Comparison of ENCODE assay signal across 8 cellular contexts in genomic region chr4:176277162-176277904, GRCh38. TPM values are rescaled to one million over a fixed set of nuclear protein-coding genes. Genes with fewer than 3 reads are reported as not detected.
A peak's percentile ranks its signal among the peaks of the same experiment; 100 is the strongest.
DNase-seq lines count a peak whose midpoint lies in the region; ATAC-seq, FAIRE-seq and TF ChIP-seq lines count a peak whose summit lies in the region.

No MANE protein-coding gene starts in this region.

- DNase-seq in DMS53 treated with DMSO at 0.1 percent for 48 hours (lab: John Stamatoyannopoulos, UW; ENCODE audit: unreplicated experiment), result peak; percentile 61
- DNase-seq in NCI-H774 (lab: John Stamatoyannopoulos, UW), result peak; percentile 38
- no peak for DNase-seq in GM12878 (ENCODE audit: low read depth, low spot score)
- peak; percentile 13 for DNase-seq in smooth muscle cell of the brain vasculature (ENCODE audit: low read depth, low spot score)
- no peak for DNase-seq in activated T-helper 1 cell treated with anti-CD3 and anti-CD28 coated beads, Interleukin-12 subunit alpha, Interleukin-12 subunit beta, Interleukin-2, Interleukin-4 antibody, amounts not matched to agents 30 ng/mL and 10 ng/mL and 1 ng/mL, durations not matched to agents 14 hours and 24 hours and 36 hours (ENCODE audit: low spot score)

- BruUV-seq in GM12878 (replicated peaks; lab: Mats Ljungman, UMichigan), result no TSS peak

- H3K36me3 ChIP-seq in GM12878 (ENCODE audit: control insufficient read depth in 2 of 2, insufficient read depth in 2 of 2, low read length in 1 of 2) (no peaks in the 10 kb centered on the region), iPS-20b (ENCODE audit: insufficient read depth, low read depth, low read length) (no peaks in the 10 kb centered on the region)

- H3K4me3 ChIP-seq in GM12878 (no peak overlapping the region), iPS-20b (ENCODE audit: low read length) (no peak overlapping the region)

- H2AFZ ChIP-seq in GM12878 (ENCODE audit: control insufficient read depth, low read depth, low read length), result no peak overlapping the region

- H3K9ac ChIP-seq in GM12878 (ENCODE audit: control insufficient read depth, insufficient read depth, low read length) (no peak overlapping the region), iPS-20b (ENCODE audit: low read depth, low read length) (peak overlapping the region; percentile 32; the same call in 1 of the 2 replicates)

- peak; percentile 37 to 43 (median 38); a peak in 5 of 6 replicates for TF ChIP-seq CTCF in GM12878 (IDR thresholded peaks at IDR 0.05 in 2 of 3, conservative IDR thresholded peaks at IDR 0.05 in 1 of 3; ENCODE audit: control insufficient read depth in 2 of 3, extremely low read depth in 1 of 3, insufficient read depth in 1 of 3, low read depth in 3 of 3, low read length in 3 of 3)

- H3K27ac ChIP-seq in GM12878 (ENCODE audit: control insufficient read depth, insufficient read depth) (no peak overlapping the region), iPS-20b (ENCODE audit: low read length) (no peak overlapping the region)

- no peaks in the 10 kb centered on the region for H3K9me3 ChIP-seq in GM12878 (replicated peaks; ENCODE audit: control insufficient read depth, insufficient read depth, low read length)
- H3K9me3 ChIP-seq in iPS-20b (ENCODE audit: insufficient read depth, low read depth, low read length), result no peaks in the 10 kb centered on the region

- no peak overlapping the region for H3K27ac Mint-ChIP-seq in activated T-helper 1 cell treated with anti-CD3 and anti-CD28 coated beads, Interleukin-12 subunit alpha, Interleukin-12 subunit beta, Interleukin-2, Interleukin-4 antibody, amounts not matched to agents 30 ng/mL and 10 ng/mL and 1 ng/mL, durations not matched to agents 14 hours and 24 hours and 36 hours

- H3K4me3 Mint-ChIP-seq in activated T-helper 1 cell treated with anti-CD3 and anti-CD28 coated beads, Interleukin-12 subunit alpha, Interleukin-12 subunit beta, Interleukin-2, Interleukin-4 antibody, amounts not matched to agents 30 ng/mL and 10 ng/mL and 1 ng/mL, durations not matched to agents 14 hours and 24 hours and 36 hours, result no peak overlapping the region

- CTCF ChIA-PET in GM12878 (lab: Yijun Ruan, JAX), result interaction anchor here (1.4 to 2.8 kb wide), 3 partner anchors 9 to 329 kb away, joined by 3 to 9 read pairs (median 8); no protein-coding TSS in a partner anchor

- intact Hi-C loops in GM12878 (cut with micrococcal nuclease; ENCODE audit: unreplicated experiment), result loop anchor here (2.0 to 5.0 kb wide), 2 partner anchors 125 to 329 kb away; no protein-coding TSS in a partner anchor
- intact Hi-C loops in activated T-helper 1 cell treated with anti-CD3 and anti-CD28 coated beads, Interleukin-12 subunit alpha, Interleukin-12 subunit beta, Interleukin-2, Interleukin-4 antibody, amounts not matched to agents 30 ng/mL and 10 ng/mL and 1 ng/mL, durations not matched to agents 14 hours and 24 hours and 36 hours (cut with micrococcal nuclease), result loop anchor here (1.0 kb wide), 2 partner anchors 127 to 330 kb away; no protein-coding TSS in a partner anchor

- H3K4me2 ChIP-seq in GM12878 (ENCODE audit: control insufficient read depth, insufficient read depth), result no peak overlapping the region

- WGBS in GM12878 (ENCODE audit: insufficient coverage, insufficient replicate concordance, low lambda C conversion rate, missing lambda C conversion rate), result 60% methylated on average over 13 of the region's 13 CpGs

- no peaks in the 10 kb centered on the region for H3K4me1 ChIP-seq in GM12878 (ENCODE audit: control insufficient read depth, insufficient read depth, low read length)
- no peaks in the 10 kb centered on the region for H3K4me1 ChIP-seq in iPS-20b (ENCODE audit: insufficient read depth, low read length)

- in situ Hi-C loops in GM12878 (cut with MboI), result no loop called here

- peak; percentile 54 for FAIRE-seq in GM12878 (lab: Jason Lieb, UNC)

- no peaks in the 10 kb centered on the region for H3K4me1 Mint-ChIP-seq in activated T-helper 1 cell treated with anti-CD3 and anti-CD28 coated beads, Interleukin-12 subunit alpha, Interleukin-12 subunit beta, Interleukin-2, Interleukin-4 antibody, amounts not matched to agents 30 ng/mL and 10 ng/mL and 1 ng/mL, durations not matched to agents 14 hours and 24 hours and 36 hours (ENCODE audit: low read depth)

- peak; percentile 60 for TF ChIP-seq RAD21 in GM12878 (IDR thresholded peaks at IDR 0.05; ENCODE audit: insufficient read depth, low read depth, low read length)

- TF ChIP-seq EP300 in GM12878 (IDR thresholded peaks at IDR 0.05; ENCODE audit: borderline replicate concordance in 1 of 2, control insufficient read depth in 1 of 2, low read depth in 2 of 2, low read length in 2 of 2), result no peak

- POLR2A ChIA-PET in GM12878 (lab: Charles Lee), result interaction anchor here (0.7 kb wide), 1 partner anchor 12 kb away, joined by 6 read pairs; no protein-coding TSS in a partner anchor

- SMC1A ChIA-PET in GM12878 (lab: Charles Lee; ENCODE audit: uncharacterized antibody, unreplicated experiment), result interaction anchor here (1.9 kb wide), 1 partner anchor 126 kb away, joined by 7 read pairs; no protein-coding TSS in a partner anchor

- H3K27me3 ChIP-seq in GM12878 (replicated peaks in 1 of 2; ENCODE audit: control insufficient read depth in 2 of 2, insufficient read depth in 2 of 2, low read length in 1 of 2), result peaks cover under 1 to 3% of the 10 kb centered on the region in 2 experiments; a peak in 3 of 4 replicates
- H3K27me3 ChIP-seq in iPS-20b (ENCODE audit: insufficient read depth, low read length), result no peaks in the 10 kb centered on the region

- no peak for TF ChIP-seq POLR2A in GM12878 (IDR thresholded peaks at IDR 0.05; ENCODE audit: low read depth, low read length)

- ATAC-seq in GM19372 (IDR thresholded peaks at IDR 0.05; ENCODE audit: low read depth, unreplicated experiment), result peak; percentile 95
- peak; percentile 80 for ATAC-seq in HG03460 (IDR thresholded peaks at IDR 0.05; ENCODE audit: unreplicated experiment)
- peak; percentile 91 for ATAC-seq in GM12878

- H3K79me2 ChIP-seq in GM12878 (ENCODE audit: control insufficient read depth, insufficient read depth, low read length), result no peaks in the 10 kb centered on the region

- no peaks in the 10 kb centered on the region for H3K9me3 Mint-ChIP-seq in activated T-helper 1 cell treated with anti-CD3 and anti-CD28 coated beads, Interleukin-12 subunit alpha, Interleukin-12 subunit beta, Interleukin-2, Interleukin-4 antibody, amounts not matched to agents 30 ng/mL and 10 ng/mL and 1 ng/mL, durations not matched to agents 14 hours and 24 hours and 36 hours

- H3K27me3 Mint-ChIP-seq in activated T-helper 1 cell treated with anti-CD3 and anti-CD28 coated beads, Interleukin-12 subunit alpha, Interleukin-12 subunit beta, Interleukin-2, Interleukin-4 antibody, amounts not matched to agents 30 ng/mL and 10 ng/mL and 1 ng/mL, durations not matched to agents 14 hours and 24 hours and 36 hours (ENCODE audit: insufficient read depth), result peaks cover 7% of the 10 kb centered on the region

- H3K36me3 Mint-ChIP-seq in activated T-helper 1 cell treated with anti-CD3 and anti-CD28 coated beads, Interleukin-12 subunit alpha, Interleukin-12 subunit beta, Interleukin-2, Interleukin-4 antibody, amounts not matched to agents 30 ng/mL and 10 ng/mL and 1 ng/mL, durations not matched to agents 14 hours and 24 hours and 36 hours (ENCODE audit: low read depth), result no peaks in the 10 kb centered on the region

- no peaks in the 10 kb centered on the region for H4K20me1 ChIP-seq in GM12878 (ENCODE audit: control insufficient read depth, insufficient read depth)

- RAD21 ChIA-PET in GM12878 (lab: Charles Lee; ENCODE audit: unreplicated experiment), result interaction anchor here (0.9 to 1.0 kb wide), 3 partner anchors 63 to 323 kb away, joined by 3 to 4 read pairs (median 3); no protein-coding TSS in a partner anchor

RNA-seq across cellular contexts. Expression of gene ASB5, which starts 8.3 kb away (rescaled TPM):
- not detected in 2 replicates for total RNA-seq in GM12878 (2013; cell fraction: nucleolus; rRNA removed)
- total RNA-seq in GM12878 (2014; rRNA removed), result not detected in 2 replicates
- total RNA-seq in GM12878 (2014; rRNA removed; fragmentation: Illumina TruSeq; extraction: Trizol), result not detected in 2 replicates
- total RNA-seq in GM12878 (2021), result not detected in 2 replicates
- not detected for polyA plus RNA-seq in GM12878 (2011; ENCODE audit: low read depth)
- polyA plus RNA-seq in GM12878 (2011; rRNA removed), result not detected in 2 replicates
- polyA plus RNA-seq in GM12878 (2011; cell fraction: cytosol; rRNA removed), result not detected in 2 replicates
- polyA plus RNA-seq in GM12878 (2011; cell fraction: nucleus; rRNA removed), result not detected in 2 replicates
- polyA plus RNA-seq in GM12878 (2012), result not detected in 2 replicates
- polyA plus RNA-seq in GM12878 (2014; fragmentation: Illumina TruSeq; extraction: Trizol), result not detected in 2 replicates
- polyA plus RNA-seq in GM12878 (2014; fragmentation: Nextera tagmentation; extraction: Ambion mirVana), result not detected
- polyA plus RNA-seq in GM12878 (2014; rRNA removed), result 0.03 TPM in 1 of 2 replicates, not detected in the other
- not detected for polyA plus RNA-seq in GM12878 (2016; fragmentation: Nextera tagmentation; extraction: Ambion mirVana)
- polyA minus RNA-seq in GM12878 (2011; rRNA and poly(A)+ RNA removed), result not detected in 2 replicates
- not detected in 2 replicates for polyA minus RNA-seq in GM12878 (2011; cell fraction: cytosol; rRNA and poly(A)+ RNA removed)
- polyA minus RNA-seq in GM12878 (2011; cell fraction: nucleus; rRNA and poly(A)+ RNA removed), result not detected in 2 replicates
- not detected in 2 replicates for total RNA-seq in activated T-helper 1 cell treated with anti-CD3 and anti-CD28 coated beads, Interleukin-12 subunit alpha, Interleukin-12 subunit beta, Interleukin-2, Interleukin-4 antibody, amounts not matched to agents 30 ng/mL and 10 ng/mL and 1 ng/mL, durations not matched to agents 14 hours and 24 hours and 36 hours

RNA-seq across cellular contexts. Expression of gene SPCS3, which starts 42.4 kb away (rescaled TPM):
- 114 and 123 TPM in 2 replicates for total RNA-seq in GM12878 (2013; cell fraction: nucleolus; rRNA removed)
- total RNA-seq in GM12878 (2014; rRNA removed) (83.4 and 92.6 TPM in 2 replicates), GM12878 (2014; rRNA removed; fragmentation: Illumina TruSeq; extraction: Trizol) (112 and 113 TPM in 2 replicates), GM12878 (2021) (144 and 151 TPM in 2 replicates)
- 34.6 TPM for polyA plus RNA-seq in GM12878 (2011; ENCODE audit: low read depth)
- polyA plus RNA-seq in GM12878 (2011; rRNA removed) (50.0 and 79.6 TPM in 2 replicates), GM12878 (2014; fragmentation: Illumina TruSeq; extraction: Trizol) (69.4 and 87.6 TPM in 2 replicates), GM12878 (2014; fragmentation: Nextera tagmentation; extraction: Ambion mirVana) (10 to 100 TPM; 50.6 to 53.4 TPM), GM12878 (2014; rRNA removed) (61.6 and 74.4 TPM in 2 replicates), GM12878 (2016; fragmentation: Nextera tagmentation; extraction: Ambion mirVana) (100 to 1,000 TPM; 114 to 124 TPM)
- polyA plus RNA-seq in GM12878 (2011; cell fraction: cytosol; rRNA removed), result 19.2 and 19.8 TPM in 2 replicates
- polyA plus RNA-seq in GM12878 (2011; cell fraction: nucleus; rRNA removed), result 33.6 and 34.1 TPM in 2 replicates
- polyA plus RNA-seq in GM12878 (2012), result 44.5 and 53.0 TPM in 2 replicates
- polyA minus RNA-seq in GM12878 (2011; rRNA and poly(A)+ RNA removed), result 26.3 and 26.6 TPM in 2 replicates
- polyA minus RNA-seq in GM12878 (2011; cell fraction: cytosol; rRNA and poly(A)+ RNA removed), result 18.4 TPM in 2 replicates
- 45.9 and 79.7 TPM in 2 replicates for polyA minus RNA-seq in GM12878 (2011; cell fraction: nucleus; rRNA and poly(A)+ RNA removed)
- 197 and 203 TPM in 2 replicates for total RNA-seq in activated T-helper 1 cell treated with anti-CD3 and anti-CD28 coated beads, Interleukin-12 subunit alpha, Interleukin-12 subunit beta, Interleukin-2, Interleukin-4 antibody, amounts not matched to agents 30 ng/mL and 10 ng/mL and 1 ng/mL, durations not matched to agents 14 hours and 24 hours and 36 hours

Comparison
In these comparisons a context has a peak if more than half of its experiments do, and no peak if none do; other contexts are left out.
1. DNase-seq: peak in DMS53 treated with DMSO at 0.1 percent for 48 hours (single experiment), NCI-H774 (single experiment) and smooth muscle cell of the brain vasculature (single experiment); none in GM12878 (single experiment) and activated T-helper 1 cell treated with anti-CD3 and anti-CD28 coated beads, Interleukin-12 subunit alpha, Interleukin-12 subunit beta, Interleukin-2, Interleukin-4 antibody, amounts not matched to agents 30 ng/mL and 10 ng/mL and 1 ng/mL, durations not matched to agents 14 hours and 24 hours and 36 hours (single experiment).
2. Peak in every context shown above with its lines, with median percentiles within 50 percentile points of each other: ATAC-seq.